8 cellular contexts compared by ENCODE assay signal in genomic region chr4:114807759-114808404, GRCh38.
DNase-seq lines count a peak whose midpoint lies in the region; ATAC-seq, FAIRE-seq and TF ChIP-seq lines count a peak whose summit lies in the region.

No MANE protein-coding gene starts in this region.

- POLR2A ChIA-PET in endothelial cell of umbilical vein (lab: Charles Lee): no interaction called here

- H3K14ac ChIP-seq in neuronal stem cell (ENCODE audit: low read length): no peak overlapping the region

- H3K9ac ChIP-seq in endothelial cell of umbilical vein (replicated peaks; ENCODE audit: extremely low read depth, insufficient read depth, low read length): no peak overlapping the region
- H3K9ac ChIP-seq in neuronal stem cell (ENCODE audit: low read depth, low read length, poor library complexity): no peak overlapping the region

- H3K4me2 ChIP-seq in endothelial cell of umbilical vein (ENCODE audit: insufficient read depth, low read length) (no peak overlapping the region), neuronal stem cell (ENCODE audit: insufficient read depth, low read length, poor library complexity, severe bottlenecking) (no peak overlapping the region)

- no peaks in the 10 kb centered on the region for H3K79me2 ChIP-seq in endothelial cell of umbilical vein (ENCODE audit: control insufficient read depth, insufficient read depth, low read length)

- peak; percentile 79 for FAIRE-seq in endothelial cell of umbilical vein (lab: Jason Lieb, UNC)

- no peak overlapping the region for H3K4me3 Mint-ChIP-seq in T-helper 2 cell treated with Interferon-gamma antibody and Interleukin-4, amounts not matched to agents 5 μg/mL and 100 μg/mL, for 36 hours

- peak; percentile 71 to 78 for TF ChIP-seq CTCF in endothelial cell of umbilical vein (IDR thresholded peaks at IDR 0.05; ENCODE audit: extremely low read depth in 1 of 2, insufficient read depth in 1 of 2, low read depth in 1 of 2, low read length in 2 of 2)

- no peaks in the 10 kb centered on the region for H3K4me1 ChIP-seq in endothelial cell of umbilical vein (ENCODE audit: control insufficient read depth, extremely low read depth, insufficient read depth, low read length)
- H3K4me1 ChIP-seq in neuronal stem cell (ENCODE audit: control insufficient read depth in 2 of 2, insufficient read depth in 1 of 2, low read depth in 1 of 2, low read length in 2 of 2): no peaks in the 10 kb centered on the region

- no peak overlapping the region for H2BK120ac ChIP-seq in neuronal stem cell (ENCODE audit: low read depth, low read length)

- ATAC-seq in GM21367 (IDR thresholded peaks at IDR 0.05; ENCODE audit: unreplicated experiment) (peak; percentile 99), HG03460 (IDR thresholded peaks at IDR 0.05; ENCODE audit: unreplicated experiment) (peak; percentile 99)

- no peak for TF ChIP-seq POLR2A in endothelial cell of umbilical vein (IDR thresholded peaks at IDR 0.05; ENCODE audit: low read depth, low read length)

- H4K8ac ChIP-seq in neuronal stem cell (ENCODE audit: low read depth, low read length): no peak overlapping the region

- no peaks in the 10 kb centered on the region for H3K9me1 ChIP-seq in endothelial cell of umbilical vein (replicated peaks; ENCODE audit: control insufficient read depth, extremely low read depth, insufficient read depth, low read length)

- no peaks in the 10 kb centered on the region for H3K27me3 ChIP-seq in endothelial cell of umbilical vein (ENCODE audit: control insufficient read depth in 2 of 2, insufficient read depth in 2 of 2, low read length in 2 of 2)
- H3K27me3 ChIP-seq in neuronal stem cell (ENCODE audit: control insufficient read depth in 3 of 3, insufficient read depth in 3 of 3, low read depth in 1 of 3, low read length in 3 of 3): no peaks in the 10 kb centered on the region

- H3K36me3 ChIP-seq in endothelial cell of umbilical vein (ENCODE audit: control insufficient read depth in 2 of 2, extremely low read depth in 1 of 2, insufficient read depth in 2 of 2, low read length in 2 of 2): no peaks in the 10 kb centered on the region
- H3K36me3 ChIP-seq in neuronal stem cell (replicated peaks in 1 of 2; ENCODE audit: control insufficient read depth in 2 of 2, insufficient read depth in 2 of 2, low read length in 2 of 2): no peaks in the 10 kb centered on the region

- no peak overlapping the region for H2BK12ac ChIP-seq in neuronal stem cell (ENCODE audit: low read length)

- no peaks in the 10 kb centered on the region for H3K9me3 Mint-ChIP-seq in T-helper 2 cell treated with Interferon-gamma antibody and Interleukin-4, amounts not matched to agents 5 μg/mL and 100 μg/mL, for 36 hours

- H3K4me1 Mint-ChIP-seq in T-helper 2 cell treated with Interferon-gamma antibody and Interleukin-4, amounts not matched to agents 5 μg/mL and 100 μg/mL, for 36 hours (ENCODE audit: low read depth): no peaks in the 10 kb centered on the region

- CTCF ChIA-PET in endothelial cell of umbilical vein (lab: Charles Lee): interaction anchor here (0.8 to 1.9 kb wide), 9 partner anchors 9 to 423 kb away, joined by 3 to 8 read pairs (median 5); no protein-coding TSS in a partner anchor

- no peak overlapping the region for H2BK15ac ChIP-seq in neuronal stem cell (ENCODE audit: low read length)

- H3K4me3 ChIP-seq in endothelial cell of umbilical vein (replicated peaks in 1 of 3; ENCODE audit: insufficient read depth in 1 of 3, low read depth in 1 of 3, low read length in 3 of 3) (no peak overlapping the region), neuronal stem cell (ENCODE audit: low read length in 2 of 2) (no peak overlapping the region)

- H3K23ac ChIP-seq in neuronal stem cell (ENCODE audit: low read depth, low read length, poor library complexity): no peak overlapping the region

- no peaks in the 10 kb centered on the region for H3K36me3 Mint-ChIP-seq in T-helper 2 cell treated with Interferon-gamma antibody and Interleukin-4, amounts not matched to agents 5 μg/mL and 100 μg/mL, for 36 hours (ENCODE audit: low read depth)

- no peak overlapping the region for H3K27ac Mint-ChIP-seq in T-helper 2 cell treated with Interferon-gamma antibody and Interleukin-4, amounts not matched to agents 5 μg/mL and 100 μg/mL, for 36 hours

- no peaks in the 10 kb centered on the region for H3K27me3 Mint-ChIP-seq in T-helper 2 cell treated with Interferon-gamma antibody and Interleukin-4, amounts not matched to agents 5 μg/mL and 100 μg/mL, for 36 hours (ENCODE audit: low read depth)

- H3K79me1 ChIP-seq in neuronal stem cell (ENCODE audit: low read depth, low read length): no peaks in the 10 kb centered on the region

- dilution Hi-C loops in endothelial cell of umbilical vein (cut with MboI; ENCODE audit: extremely low pct_ligation_motif_present, low sequenced_read_pairs): no loop called here

- no peaks in the 10 kb centered on the region for H4K20me1 ChIP-seq in endothelial cell of umbilical vein (replicated peaks; ENCODE audit: control insufficient read depth, extremely low read depth, insufficient read depth, low read length)

- H3K27ac ChIP-seq in endothelial cell of umbilical vein (ENCODE audit: insufficient read depth, low read depth, low read length) (no peak overlapping the region), neuronal stem cell (replicated peaks; ENCODE audit: low read length) (no peak overlapping the region)

- H3K18ac ChIP-seq in neuronal stem cell (ENCODE audit: low read length): no peak overlapping the region

- no CpG with 5 or more reads among the region's 14 CpGs for WGBS in neuronal stem cell (ENCODE audit: extremely low coverage in 2 of 2, insufficient read length in 2 of 2, insufficient replicate concordance in 1 of 2), 2 donors

- no peak overlapping the region for H2AK5ac ChIP-seq in neuronal stem cell (ENCODE audit: low read depth, low read length)

- H2BK5ac ChIP-seq in neuronal stem cell (ENCODE audit: low read length): peak overlapping the region; percentile 32

- H3K4ac ChIP-seq in neuronal stem cell (ENCODE audit: low read length): no peak overlapping the region

- peak; percentile 23 for DNase-seq in NCI-H748 (lab: John Stamatoyannopoulos, UW; ENCODE audit: unreplicated experiment)
- no peak for DNase-seq in NCI-H748 treated with DMSO at 0.1 percent for 48 hours (lab: John Stamatoyannopoulos, UW)
- DNase-seq in T-helper 2 cell treated with Interferon-gamma antibody and Interleukin-4, amounts not matched to agents 5 μg/mL and 100 μg/mL, for 36 hours (ENCODE audit: low spot score): peak; percentile 9
- DNase-seq in endothelial cell of umbilical vein (ENCODE audit: low read depth, low spot score): peak; percentile 38
- DNase-seq in neuronal stem cell (ENCODE audit: low spot score): peak; percentile 44
- DNase-seq in AML-193 (lab: John Stamatoyannopoulos, UW): no peak

- H2AFZ ChIP-seq in endothelial cell of umbilical vein (ENCODE audit: low read depth, low read length) (no peak overlapping the region), neuronal stem cell (ENCODE audit: low read length) (peak overlapping the region; percentile 18)

- intact Hi-C loops in endothelial cell of umbilical vein (cut with micrococcal nuclease): loop anchor here (1.0 kb wide), 1 partner anchor 422 kb away; no protein-coding TSS in a partner anchor

- H3K9me3 ChIP-seq in endothelial cell of umbilical vein (replicated peaks; ENCODE audit: control insufficient read depth, insufficient read depth, low read length) (no peaks in the 10 kb centered on the region), neuronal stem cell (replicated peaks in 1 of 2; ENCODE audit: control insufficient read depth in 2 of 2, insufficient read depth in 1 of 2, low read depth in 1 of 2, low read length in 2 of 2) (no peaks in the 10 kb centered on the region)

- BruUV-seq in endothelial cell of umbilical vein (replicated peaks; lab: Mats Ljungman, UMichigan): no TSS peak

- H4K91ac ChIP-seq in neuronal stem cell (ENCODE audit: low read depth, low read length, poor library complexity): no peak overlapping the region

TF ChIP-seq in endothelial cell of umbilical vein, 7 proteins besides CTCF, POLR2A, EP300 and RAD21:
- TF ChIP-seq JUN (IDR thresholded peaks at IDR 0.05; ENCODE audit: borderline replicate concordance, insufficient read depth, insufficient read length, low read depth): no peak
- TF ChIP-seq GATA2 (IDR thresholded peaks at IDR 0.05; ENCODE audit: insufficient read depth, insufficient read length, low read depth, low read length): no peak
- TF ChIP-seq, protein P1, sequence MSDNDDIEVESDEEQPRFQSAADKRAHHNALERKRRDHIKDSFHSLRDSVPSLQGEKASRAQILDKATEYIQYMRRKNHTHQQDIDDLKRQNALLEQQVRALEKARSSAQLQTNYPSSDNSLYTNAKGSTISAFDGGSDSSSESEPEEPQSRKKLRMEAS (IDR thresholded peaks at IDR 0.05; ENCODE audit: insufficient read depth, insufficient read length): no peak
- TF ChIP-seq MYC (IDR thresholded peaks at IDR 0.05; ENCODE audit: low read depth, low read length): no peak
- no peak for TF ChIP-seq FOS (IDR thresholded peaks at IDR 0.05; ENCODE audit: borderline replicate concordance, insufficient read depth, low read length)
- no peak for TF ChIP-seq EZH2 (IDR thresholded peaks at IDR 0.05; ENCODE audit: borderline replicate concordance, low read depth, low read length, severe bottlenecking)
- TF ChIP-seq POLR2AphosphoS5 (IDR thresholded peaks at IDR 0.05; ENCODE audit: insufficient read depth, low read depth, low read length): no peak

Comparison
In these comparisons a context has a peak if more than half of its experiments do, and no peak if none do; other contexts are left out.
1. DNase-seq: peak in NCI-H748 (single experiment), T-helper 2 cell treated with Interferon-gamma antibody and Interleukin-4, amounts not matched to agents 5 μg/mL and 100 μg/mL, for 36 hours (single experiment), endothelial cell of umbilical vein (single experiment) and neuronal stem cell (single experiment); none in NCI-H748 treated with DMSO at 0.1 percent for 48 hours (single experiment) and AML-193 (0 of 2).